In genomic region chr1:226940806-226941067, GRCh38 we compare ENCODE assay signal across 8 cellular contexts. TPM values are rescaled to one million over a fixed set of nuclear protein-coding genes. Genes with fewer than 3 reads are reported as not detected.
DNase-seq lines count a peak whose midpoint lies in the region; ATAC-seq and TF ChIP-seq lines count a peak whose summit lies in the region.

No MANE protein-coding gene starts in this region.

- peak overlapping the region; percentile 90 for H3K4me2 ChIP-seq in OCI-LY3 (ENCODE audit: low read length)
- peak overlapping the region; percentile 87 for H3K4me2 ChIP-seq in neuronal stem cell (ENCODE audit: insufficient read depth, low read length, poor library complexity, severe bottlenecking)

- peak overlapping the region; percentile 97 for H3K27ac ChIP-seq in CD4-positive, CD25-positive, alpha-beta regulatory T cell (ENCODE audit: insufficient read depth, low read length, poor library complexity, severe bottlenecking)
- no peak overlapping the region for H3K27ac ChIP-seq in OCI-LY3 (ENCODE audit: low read length)
- H3K27ac ChIP-seq in endodermal cell (ENCODE audit: low read depth, low read length), result no peak overlapping the region
- H3K27ac ChIP-seq in neuronal stem cell (replicated peaks; ENCODE audit: low read length), result no peak overlapping the region

- no peak overlapping the region for H3K4ac ChIP-seq in neuronal stem cell (ENCODE audit: low read length)

- peaks cover 52% of the 10 kb centered on the region for H3K79me2 ChIP-seq in OCI-LY3 (ENCODE audit: low read length)

- H2BK15ac ChIP-seq in neuronal stem cell (ENCODE audit: low read length), result peak overlapping the region; percentile 81

- no peak overlapping the region for H3K14ac ChIP-seq in neuronal stem cell (ENCODE audit: low read length)

- peaks cover 38% of the 10 kb centered on the region for H3K4me1 ChIP-seq in CD4-positive, CD25-positive, alpha-beta regulatory T cell (ENCODE audit: control insufficient read depth, insufficient read depth, low read length, poor library complexity, severe bottlenecking)
- H3K4me1 ChIP-seq in OCI-LY3 (ENCODE audit: low read length) (peaks cover 14% of the 10 kb centered on the region), endodermal cell (ENCODE audit: control insufficient read depth, insufficient read depth, low read length) (peaks cover 5% of the 10 kb centered on the region), neuronal stem cell (ENCODE audit: control insufficient read depth in 2 of 2, insufficient read depth in 1 of 2, low read depth in 1 of 2, low read length in 2 of 2) (peaks cover 12 to 18% of the 10 kb centered on the region in 2 donors)

- 73 to 80% methylated on average over 5 to 6 of the region's 6 CpGs for WGBS in endodermal cell (ENCODE audit: insufficient coverage in 1 of 2, insufficient read length in 1 of 2), 2 experiments
- WGBS in neuronal stem cell (ENCODE audit: extremely low coverage in 2 of 2, insufficient read length in 2 of 2, insufficient replicate concordance in 1 of 2), 2 donors, result no CpG with 5 or more reads among the region's 6 CpGs

- no peak for DNase-seq in CD4-positive, CD25-positive, alpha-beta regulatory T cell
- DNase-seq in endodermal cell (no peak), neuronal stem cell (ENCODE audit: low spot score) (no peak), NCI-H510A treated with DMSO at 0.1 percent for 48 hours (lab: John Stamatoyannopoulos, UW) (no peak), C1 segment of cervical spinal cord (lab: John Stamatoyannopoulos, UW) (no peak), SW480 (ENCODE audit: low spot score) (no peak)

- peak overlapping the region; percentile 89 for H2BK5ac ChIP-seq in neuronal stem cell (ENCODE audit: low read length)

- H3K18ac ChIP-seq in neuronal stem cell (ENCODE audit: low read length), result peak overlapping the region; percentile 97

- H3K9ac ChIP-seq in OCI-LY3 (ENCODE audit: low read length) (peak overlapping the region; percentile 65), endodermal cell (ENCODE audit: extremely low read depth, low read length, poor library complexity, severe bottlenecking) (no peak overlapping the region), neuronal stem cell (ENCODE audit: low read depth, low read length, poor library complexity) (peak overlapping the region; percentile 91)

- H2BK12ac ChIP-seq in neuronal stem cell (ENCODE audit: low read length), result no peak overlapping the region

- H3K27me3 ChIP-seq in CD4-positive, CD25-positive, alpha-beta regulatory T cell (ENCODE audit: control insufficient read depth, insufficient read depth, low read length), result no peaks in the 10 kb centered on the region
- no peaks in the 10 kb centered on the region for H3K27me3 ChIP-seq in OCI-LY3 (ENCODE audit: low read depth, low read length)
- peaks cover 42% of the 10 kb centered on the region for H3K27me3 ChIP-seq in endodermal cell (ENCODE audit: control insufficient read depth, insufficient read depth, low read length, poor library complexity, severe bottlenecking)
- H3K27me3 ChIP-seq in neuronal stem cell (ENCODE audit: control insufficient read depth in 3 of 3, insufficient read depth in 3 of 3, low read depth in 1 of 3, low read length in 3 of 3), result no peaks in the 10 kb centered on the region

- ATAC-seq in CD4-positive, CD25-positive, alpha-beta regulatory T cell (ENCODE audit: low read depth in 2 of 2), result no peak
- no peak for ATAC-seq in GM21423 (IDR thresholded peaks at IDR 0.05; ENCODE audit: unreplicated experiment)

- peaks cover 0 to 6% (median 0%) of the 10 kb centered on the region in 7 donors for H3K9me3 Mint-ChIP-seq in CD4-positive, CD25-positive, alpha-beta regulatory T cell
- peaks cover 2% of the 10 kb centered on the region for H3K9me3 Mint-ChIP-seq in endodermal cell

- H3K4me3 ChIP-seq in CD4-positive, CD25-positive, alpha-beta regulatory T cell (ENCODE audit: low read depth, low read length), result peak overlapping the region; percentile 85
- H3K4me3 ChIP-seq in OCI-LY3 (ENCODE audit: low read length), result peak overlapping the region; percentile 85
- H3K4me3 ChIP-seq in endodermal cell (ENCODE audit: low read length), result peak overlapping the region; percentile 76
- H3K4me3 ChIP-seq in neuronal stem cell (ENCODE audit: low read length in 2 of 2), result peak overlapping the region; percentile 68 to 84

- TF ChIP-seq CTCF in OCI-LY3 (IDR thresholded peaks at IDR 0.05; ENCODE audit: low read depth, low read length) (no peak), endodermal cell (conservative IDR thresholded peaks at IDR 0.05) (no peak)

- H3K79me1 ChIP-seq in neuronal stem cell (ENCODE audit: low read depth, low read length), result peaks cover 3% of the 10 kb centered on the region

- peaks cover 7% of the 10 kb centered on the region for H3K36me3 Mint-ChIP-seq in CD4-positive, CD25-positive, alpha-beta regulatory T cell
- H3K36me3 Mint-ChIP-seq in endodermal cell (ENCODE audit: low read depth), result no peaks in the 10 kb centered on the region

- H3K4me3 Mint-ChIP-seq in CD4-positive, CD25-positive, alpha-beta regulatory T cell, result peak overlapping the region; percentile 92 to 95 (median 94)
- H3K4me3 Mint-ChIP-seq in endodermal cell, result peak overlapping the region; percentile 63

- peaks cover 5% of the 10 kb centered on the region for H3K27me3 Mint-ChIP-seq in CD4-positive, CD25-positive, alpha-beta regulatory T cell
- H3K27me3 Mint-ChIP-seq in endodermal cell (ENCODE audit: insufficient read depth), result peaks cover 44% of the 10 kb centered on the region

- peak overlapping the region; percentile 96 to 99 (median 97) for H3K27ac Mint-ChIP-seq in CD4-positive, CD25-positive, alpha-beta regulatory T cell
- no peak overlapping the region for H3K27ac Mint-ChIP-seq in endodermal cell

- H4K91ac ChIP-seq in neuronal stem cell (ENCODE audit: low read depth, low read length, poor library complexity), result no peak overlapping the region

- H2AFZ ChIP-seq in OCI-LY3 (ENCODE audit: low read depth, low read length) (peak overlapping the region; percentile 73; the same call in 1 of the 2 replicates), neuronal stem cell (ENCODE audit: low read length) (peak overlapping the region; percentile 95)

- peaks cover 18 to 74% (median 40%) of the 10 kb centered on the region in 4 donors for H3K4me1 Mint-ChIP-seq in CD4-positive, CD25-positive, alpha-beta regulatory T cell
- H3K4me1 Mint-ChIP-seq in endodermal cell, result peaks cover 22% of the 10 kb centered on the region

- H3K23ac ChIP-seq in neuronal stem cell (ENCODE audit: low read depth, low read length, poor library complexity), result peak overlapping the region; percentile 98

- H4K8ac ChIP-seq in neuronal stem cell (ENCODE audit: low read depth, low read length), result no peak overlapping the region

- H2AK5ac ChIP-seq in neuronal stem cell (ENCODE audit: low read depth, low read length), result no peak overlapping the region

- H3K36me3 ChIP-seq in CD4-positive, CD25-positive, alpha-beta regulatory T cell (ENCODE audit: control insufficient read depth, insufficient read depth, low read length), result peaks cover under 1% of the 10 kb centered on the region
- H3K36me3 ChIP-seq in OCI-LY3 (replicated peaks; ENCODE audit: low read depth, low read length) (no peaks in the 10 kb centered on the region), endodermal cell (ENCODE audit: control insufficient read depth, insufficient read depth, low read length) (no peaks in the 10 kb centered on the region), neuronal stem cell (replicated peaks in 1 of 2; ENCODE audit: control insufficient read depth in 2 of 2, insufficient read depth in 2 of 2, low read length in 2 of 2) (no peaks in the 10 kb centered on the region)

- no peak overlapping the region for H2BK120ac ChIP-seq in neuronal stem cell (ENCODE audit: low read depth, low read length)

- peaks cover 10% of the 10 kb centered on the region; the same call in 1 of the 2 replicates for H4K20me1 ChIP-seq in OCI-LY3 (ENCODE audit: insufficient read depth, low read length)

- no peaks in the 10 kb centered on the region for H3K9me3 ChIP-seq in CD4-positive, CD25-positive, alpha-beta regulatory T cell (ENCODE audit: control insufficient read depth in 2 of 2, low read length in 2 of 2)
- peaks cover 2% of the 10 kb centered on the region; the same call in 1 of the 2 replicates for H3K9me3 ChIP-seq in OCI-LY3 (ENCODE audit: insufficient read depth, low read length)
- H3K9me3 ChIP-seq in endodermal cell (ENCODE audit: control insufficient read depth, low read length), result no peaks in the 10 kb centered on the region
- H3K9me3 ChIP-seq in neuronal stem cell (replicated peaks in 1 of 2; ENCODE audit: control insufficient read depth in 2 of 2, insufficient read depth in 1 of 2, low read depth in 1 of 2, low read length in 2 of 2), result no peaks in the 10 kb centered on the region

RNA-seq across cellular contexts. Expression of gene COQ8A, which starts 0.6 kb away (rescaled TPM):
- 44.1 TPM for total RNA-seq in CD4-positive, CD25-positive, alpha-beta regulatory T cell
- polyA plus RNA-seq in CD4-positive, CD25-positive, alpha-beta regulatory T cell, result 10 to 100 TPM; 53.1 to 60.1 (median 56.4) TPM
- total RNA-seq in endodermal cell, result 10 to 100 TPM in 1 of 2 donors, 1 to 10 TPM in 1; 6.6 to 14.9 TPM
- 13.1 TPM for polyA plus RNA-seq in endodermal cell (2013, experiment 1 of 2)
- polyA plus RNA-seq in endodermal cell (2013, experiment 2 of 2), result 10.1 TPM
- 9.2 TPM for polyA plus RNA-seq in neuronal stem cell (2013, experiment 1 of 2)
- 8.8 TPM for polyA plus RNA-seq in neuronal stem cell (2013, experiment 2 of 2)
